Comparison of ENCODE assay signal across 15 cellular contexts in the genomic region with DNA sequence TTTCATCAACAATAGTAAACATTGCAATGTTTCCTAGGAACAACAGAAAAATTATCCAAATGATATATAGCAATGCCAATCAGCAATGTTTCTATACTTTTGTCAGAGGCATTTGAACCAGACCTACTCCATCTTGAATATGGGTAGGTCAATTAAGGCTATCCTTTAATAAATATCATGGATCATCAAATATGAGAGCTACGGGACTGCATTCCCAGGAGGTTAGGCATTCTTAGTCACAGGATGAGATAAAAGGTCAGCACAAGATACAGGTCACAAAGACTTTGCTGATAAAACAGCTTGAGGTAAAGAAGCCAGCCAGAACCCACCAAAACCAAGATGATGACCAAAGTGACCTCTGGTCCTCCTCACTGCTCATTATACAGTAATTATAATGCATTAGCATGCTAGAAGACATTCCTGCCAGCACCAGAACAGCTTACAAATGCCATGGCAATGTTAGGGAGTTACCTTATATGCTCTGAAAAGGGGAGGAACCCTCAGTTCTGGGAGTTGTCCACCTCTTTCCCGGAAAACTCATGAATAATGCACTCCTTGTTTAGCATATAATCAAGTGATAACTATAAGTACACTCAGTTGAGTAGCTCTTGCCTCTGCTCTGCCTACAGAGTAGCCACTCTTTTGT. TPM values are rescaled to one million over a fixed set of nuclear protein-coding genes. Genes with fewer than 3 reads are reported as not detected.
A peak's percentile ranks its signal among the peaks of the same experiment; 100 is the strongest.
DNase-seq lines count a peak whose midpoint lies in the region; ATAC-seq, FAIRE-seq and TF ChIP-seq lines count a peak whose summit lies in the region.
"Had no signal": no experiment of that assay in that cellular context is flagged by ENCODE, and none has a peak within 500 bp of the region (broad histone marks: within the 10 kb centered on the region; RNA-seq: fewer than 3 reads in every experiment).

No MANE protein-coding gene starts in this region.

- no TSS peak for BruUV-seq in HepG2 (replicated peaks; lab: Mats Ljungman, UMichigan)

- H3K4me3 ChIP-seq in bronchial epithelial cell (ENCODE audit: low read depth, low read length) (no peak overlapping the region), HepG2 (replicated peaks in 1 of 3; ENCODE audit: insufficient read depth in 1 of 3, low read depth in 2 of 3, low read length in 3 of 3) (no peak overlapping the region), suprapubic skin (no peak overlapping the region), prostate gland (no peak overlapping the region)
- H3K4me3 ChIP-seq: smooth muscle cell had no signal

- peaks cover 75% of the 10 kb centered on the region for H3K4me1 ChIP-seq in HepG2 (ENCODE audit: insufficient read depth, low read length)
- peaks cover 37% of the 10 kb centered on the region for H3K4me1 ChIP-seq in suprapubic skin
- H3K4me1 ChIP-seq in prostate gland (replicated peaks) = no peaks in the 10 kb centered on the region

- no peaks in the 10 kb centered on the region for H3K27me3 ChIP-seq in bronchial epithelial cell (ENCODE audit: control insufficient read depth, insufficient read depth, low read length)
- H3K27me3 ChIP-seq in HepG2 (ENCODE audit: control insufficient read depth in 1 of 2, insufficient read depth in 2 of 2, low read length in 2 of 2) = peaks cover 2 to 11% of the 10 kb centered on the region in 2 experiments; a peak in 1 of 5 replicates
- no peaks in the 10 kb centered on the region for H3K27me3 ChIP-seq in suprapubic skin
- H3K27me3 ChIP-seq in prostate gland (replicated peaks; ENCODE audit: insufficient read depth) = no peaks in the 10 kb centered on the region

- 20% methylated on average over 2 of the region's 2 CpGs for WGBS in HepG2 (ENCODE audit: low lambda C conversion rate)
- 58% methylated on average over 2 of the region's 2 CpGs for WGBS in suprapubic skin
- 84% methylated on average over 2 of the region's 2 CpGs for WGBS in prostate gland

- H3K79me2 ChIP-seq in HepG2 (ENCODE audit: insufficient read depth, low read length) = no peaks in the 10 kb centered on the region

- no peak for TF ChIP-seq RAD21 in HepG2 (CRISPR knock-in tag; IDR thresholded peaks at IDR 0.05)

- in situ Hi-C loops in HepG2 (cut with HindIII; ENCODE audit: extremely low pct_ligation_motif_present, low pct_unique_long_range_greater_than_20kb) = no loop called here

- TF ChIP-seq POLR2A in HepG2 (IDR thresholded peaks at IDR 0.05; ENCODE audit: insufficient read depth in 1 of 2, low read depth in 2 of 2, low read length in 2 of 2) = no peak
- no peak for TF ChIP-seq POLR2A in suprapubic skin (IDR thresholded peaks at IDR 0.05)
- no peak for TF ChIP-seq POLR2A in prostate gland (IDR thresholded peaks at IDR 0.05)

- POLR2A ChIA-PET in HepG2 (lab: Yijun Ruan, JAX) = interaction anchor here (1.1 kb wide), 2 partner anchors 8 to 46 kb away, joined by 3 to 5 read pairs; no protein-coding TSS in a partner anchor

- ATAC-seq in HepG2 (no peak), HG03039 (IDR thresholded peaks at IDR 0.05; ENCODE audit: unreplicated experiment) (no peak)
- ATAC-seq: activated CD8-positive, alpha-beta T cell treated with anti-CD3 and anti-CD28 coated beads for 36 hours had no signal

- H3K9me3 ChIP-seq in HepG2 (ENCODE audit: low read length) (no peaks in the 10 kb centered on the region), suprapubic skin (no peaks in the 10 kb centered on the region), prostate gland (no peaks in the 10 kb centered on the region)

- no peak overlapping the region for H3K9ac ChIP-seq in HepG2 (ENCODE audit: insufficient read depth, low read depth, low read length)

- TF ChIP-seq CTCF in bronchial epithelial cell (IDR thresholded peaks at IDR 0.05; ENCODE audit: insufficient read depth, low read length, severe bottlenecking) (no peak), HepG2 (CRISPR knock-in tag; IDR thresholded peaks at IDR 0.05) (no peak), suprapubic skin (IDR thresholded peaks at IDR 0.05) (no peak), prostate gland (IDR thresholded peaks at IDR 0.05) (no peak)

- intact Hi-C loops in HepG2 (cut with micrococcal nuclease; ENCODE audit: unreplicated experiment) = no loop called here
- intact Hi-C loops in prostate gland (cut with DNase I) = no loop called here

- H3K36me3 ChIP-seq in bronchial epithelial cell (ENCODE audit: control insufficient read depth, insufficient read depth, low read length) (no peaks in the 10 kb centered on the region), HepG2 (replicated peaks in 1 of 2; ENCODE audit: control insufficient read depth in 1 of 2, insufficient read depth in 2 of 2, low read length in 2 of 2) (no peaks in the 10 kb centered on the region), suprapubic skin (no peaks in the 10 kb centered on the region), prostate gland (no peaks in the 10 kb centered on the region)

- no peaks in the 10 kb centered on the region for H4K20me1 ChIP-seq in HepG2 (ENCODE audit: insufficient read depth, low read length)

- no peak for TF ChIP-seq EP300 in HepG2 (IDR thresholded peaks at IDR 0.05; ENCODE audit: low read depth in 2 of 2, low read length in 2 of 2)
- no peak for TF ChIP-seq EP300 in HepG2 (CRISPR knock-in tag; IDR thresholded peaks at IDR 0.05; ENCODE audit: borderline replicate concordance)
- TF ChIP-seq EP300 in suprapubic skin (IDR thresholded peaks at IDR 0.05) = no peak

- H3K4me2 ChIP-seq in HepG2 (ENCODE audit: low read depth, low read length) = no peak overlapping the region
- H3K4me2 ChIP-seq: smooth muscle cell had no signal

- H3K27ac ChIP-seq in HepG2 (ENCODE audit: extremely low read length, insufficient read depth, low read length) (no peak overlapping the region), suprapubic skin (peak overlapping the region; percentile 50), prostate gland (no peak overlapping the region)
- H3K27ac ChIP-seq: C4-2B had no signal

- CTCF ChIA-PET in HepG2 (lab: Yijun Ruan, JAX; ENCODE audit: low intra/inter-chr PET ratio, low total read pairs) = no interaction called here

- H2AFZ ChIP-seq in HepG2 (ENCODE audit: low read length) = no peak overlapping the region

- peak; percentile 40 for DNase-seq in OCI-M1 (lab: John Stamatoyannopoulos, UW)
- DNase-seq in bronchial epithelial cell (ENCODE audit: low read depth) = peak; percentile 68
- no peak for DNase-seq in HepG2 (ENCODE audit: low spot score)
- no peak for DNase-seq in suprapubic skin (ENCODE audit: low spot score in 2 of 2)
- no peak for DNase-seq in mesenteric fat pad (ENCODE audit: low spot score)
- DNase-seq in prostate gland (ENCODE audit: low spot score) = no peak
- DNase-seq: activated CD8-positive, alpha-beta T cell treated with anti-CD3 and anti-CD28 coated beads for 36 hours; activated effector memory CD4-positive, alpha-beta T cell treated with anti-CD3 and anti-CD28 coated beads, Interleukin-2, amount 50 U/mL, for 16 hours; aorta; mesenchymal stem cell; nucleus accumbens; stimulated activated naive CD4-positive, alpha-beta T cell treated with Interleukin-2 at 50 U/mL for 16 hours had no signal

- FAIRE-seq in bronchial epithelial cell (lab: Jason Lieb, UNC) (no peak), HepG2 (lab: Jason Lieb, UNC) (no peak)

RNA-seq across cellular contexts. Expression of gene SERPINB6, which starts 8.6 kb away (rescaled TPM):
- total RNA-seq in bronchial epithelial cell (34.3 and 48.7 TPM in 2 replicates), HepG2 (2016; rRNA removed; fragmentation: Illumina TruSeq; extraction: Trizol) (38.2 and 44.8 TPM in 2 replicates), suprapubic skin (10 to 100 TPM; 26.8 to 53.4 (median 36.8) TPM), mesenteric fat pad (127 TPM), prostate gland (100 to 1,000 TPM; 155 to 202 TPM)
- 16.6 and 17.4 TPM in 2 replicates for total RNA-seq in HepG2 (2016; cell fraction: cytosol; rRNA removed; fragmentation: Illumina TruSeq; extraction: Trizol; ENCODE audit: low read depth)
- total RNA-seq in HepG2 (2016; cell fraction: insoluble cytoplasmic fraction; rRNA removed; fragmentation: Illumina TruSeq; extraction: Trizol) = 38.2 and 41.7 TPM in 2 replicates
- total RNA-seq in HepG2 (2016; cell fraction: membrane; rRNA removed; fragmentation: Illumina TruSeq; extraction: Trizol) = 24.5 and 25.6 TPM in 2 replicates
- total RNA-seq in HepG2 (2016; cell fraction: nucleus; rRNA removed; fragmentation: Illumina TruSeq; extraction: Trizol) = 23.7 and 24.1 TPM in 2 replicates
- 61.3 and 63.6 TPM in 2 replicates for polyA plus RNA-seq in HepG2 (2011; rRNA removed)
- polyA plus RNA-seq in HepG2 (2011; cell fraction: cytosol; rRNA removed) = 64.8 and 79.1 TPM in 2 replicates
- 72.8 and 85.1 TPM in 2 replicates for polyA plus RNA-seq in HepG2 (2011; cell fraction: nucleus; rRNA removed)
- polyA plus RNA-seq in HepG2 (2012) = 43.2 and 44.3 TPM in 2 replicates
- polyA plus RNA-seq in HepG2 (2016; cell fraction: cytosol; fragmentation: Illumina TruSeq; extraction: Trizol; ENCODE audit: low read depth) = 22.2 and 23.2 TPM in 2 replicates
- 57.5 and 58.5 TPM in 2 replicates for polyA plus RNA-seq in HepG2 (2016; cell fraction: insoluble cytoplasmic fraction; fragmentation: Illumina TruSeq; extraction: Trizol; ENCODE audit: low read depth)
- polyA plus RNA-seq in HepG2 (2016; cell fraction: membrane; fragmentation: Illumina TruSeq; extraction: Trizol; ENCODE audit: low read depth) = 27.2 and 27.5 TPM in 2 replicates
- 53.5 and 56.5 TPM in 2 replicates for polyA plus RNA-seq in HepG2 (2016; cell fraction: nucleus; fragmentation: Illumina TruSeq; extraction: Trizol; ENCODE audit: insufficient read depth, low read depth)
- 58.5 and 190 TPM in 2 replicates for polyA minus RNA-seq in HepG2 (2011; rRNA and poly(A)+ RNA removed; ENCODE audit: low replicate concordance)
- 36.4 and 38.5 TPM in 2 replicates for polyA minus RNA-seq in HepG2 (2011; cell fraction: cytosol; rRNA and poly(A)+ RNA removed)
- polyA minus RNA-seq in HepG2 (2011; cell fraction: nucleus; rRNA and poly(A)+ RNA removed) = 45.4 and 45.6 TPM in 2 replicates

RNA-seq across cellular contexts. Expression of gene NQO2, which starts 19.8 kb away (rescaled TPM):
- total RNA-seq in bronchial epithelial cell (20.5 and 39.4 TPM in 2 replicates), HepG2 (2016; rRNA removed; fragmentation: Illumina TruSeq; extraction: Trizol) (56.5 and 63.0 TPM in 2 replicates), suprapubic skin (10 to 100 TPM; 22.8 to 40.4 (median 38.3) TPM), mesenteric fat pad (54.4 TPM), prostate gland (10 to 100 TPM; 27.9 to 34.3 TPM)
- total RNA-seq in HepG2 (2016; cell fraction: cytosol; rRNA removed; fragmentation: Illumina TruSeq; extraction: Trizol; ENCODE audit: low read depth) = 44.8 and 70.6 TPM in 2 replicates
- total RNA-seq in HepG2 (2016; cell fraction: insoluble cytoplasmic fraction; rRNA removed; fragmentation: Illumina TruSeq; extraction: Trizol) = 56.8 and 60.6 TPM in 2 replicates
- total RNA-seq in HepG2 (2016; cell fraction: membrane; rRNA removed; fragmentation: Illumina TruSeq; extraction: Trizol) = 53.4 and 80.8 TPM in 2 replicates
- 34.2 and 36.9 TPM in 2 replicates for total RNA-seq in HepG2 (2016; cell fraction: nucleus; rRNA removed; fragmentation: Illumina TruSeq; extraction: Trizol)
- 27.4 and 32.2 TPM in 2 replicates for polyA plus RNA-seq in HepG2 (2011; rRNA removed)
- polyA plus RNA-seq in HepG2 (2011; cell fraction: cytosol; rRNA removed) = 29.5 and 31.9 TPM in 2 replicates
- polyA plus RNA-seq in HepG2 (2011; cell fraction: nucleus; rRNA removed) = 30.7 and 34.4 TPM in 2 replicates
- 15.7 and 17.8 TPM in 2 replicates for polyA plus RNA-seq in HepG2 (2012)
- polyA plus RNA-seq in HepG2 (2016; cell fraction: cytosol; fragmentation: Illumina TruSeq; extraction: Trizol; ENCODE audit: low read depth) = 48.7 and 84.9 TPM in 2 replicates
- polyA plus RNA-seq in HepG2 (2016; cell fraction: insoluble cytoplasmic fraction; fragmentation: Illumina TruSeq; extraction: Trizol; ENCODE audit: low read depth) = 61.8 and 64.6 TPM in 2 replicates
- polyA plus RNA-seq in HepG2 (2016; cell fraction: membrane; fragmentation: Illumina TruSeq; extraction: Trizol; ENCODE audit: low read depth) = 49.3 and 82.9 TPM in 2 replicates
- polyA plus RNA-seq in HepG2 (2016; cell fraction: nucleus; fragmentation: Illumina TruSeq; extraction: Trizol; ENCODE audit: insufficient read depth, low read depth) = 65.1 and 69.0 TPM in 2 replicates
- polyA minus RNA-seq in HepG2 (2011; rRNA and poly(A)+ RNA removed; ENCODE audit: low replicate concordance) = 15.8 and 89.9 TPM in 2 replicates
- polyA minus RNA-seq in HepG2 (2011; cell fraction: cytosol; rRNA and poly(A)+ RNA removed) = 9.1 and 15.4 TPM in 2 replicates
- polyA minus RNA-seq in HepG2 (2011; cell fraction: nucleus; rRNA and poly(A)+ RNA removed) = 17.7 and 19.6 TPM in 2 replicates

Comparison
In these comparisons a context has a peak if more than half of its experiments do, and no peak if none do; other contexts are left out.
1. DNase-seq: peak in OCI-M1 (single experiment) and bronchial epithelial cell (single experiment); none in HepG2 (single experiment), suprapubic skin (0 of 2), mesenteric fat pad (single experiment) and prostate gland (single experiment).